23 cellular contexts compared by ENCODE assay signal in genomic region chr5:178404987-178405386, GRCh38.
DNase-seq lines count a peak whose midpoint lies in the region; TF ChIP-seq lines count a peak whose summit lies in the region.
"Had no signal": no experiment of that assay in that cellular context is flagged by ENCODE, and none has a peak within 500 bp of the region (broad histone marks: within the 10 kb centered on the region; RNA-seq: fewer than 3 reads in every experiment).

No MANE protein-coding gene starts in this region.

- peaks cover 2% of the 10 kb centered on the region for H3K27me3 Mint-ChIP-seq in progenitor cell of endocrine pancreas

- peak; percentile 9 for DNase-seq in AG10803 (ENCODE audit: low read depth)
- DNase-seq in MV-4-11 (lab: John Stamatoyannopoulos, UW), result peak; percentile 85
- DNase-seq in SKM-1 treated with dmso at 0.1 percent for 144 hours (lab: John Stamatoyannopoulos, UW; ENCODE audit: unreplicated experiment), result peak; percentile 80
- DNase-seq in mesenteric fat pad (ENCODE audit: low spot score), result peak; percentile 79
- DNase-seq in progenitor cell of endocrine pancreas (ENCODE audit: low spot score, unreplicated experiment), result no peak
- DNase-seq in COR-L47 (lab: John Stamatoyannopoulos, UW), result no peak
- DNase-seq in NCI-H146 (lab: John Stamatoyannopoulos, UW), result no peak
- no peak for DNase-seq in HUDEP-2 (lab: John Stamatoyannopoulos, UW; ENCODE audit: unreplicated experiment in 76 of 76)
- DNase-seq: activated CD8-positive, alpha-beta memory T cell treated with anti-CD3 and anti-CD28 coated beads for 24 hours; activated T-cell treated with anti-CD3 and anti-CD28 coated beads, Interleukin-2, amount 50 U/mL, for 48 hours; colonic mucosa; GF-D8; heart left ventricle; mucosa of descending colon; NCI-H1436 treated with DMSO at 0.1 percent for 48 hours; NCI-H2227 treated with DMSO at 0.1 percent for 48 hours; NCI-H774; stimulated activated CD4-positive, alpha-beta T cell treated with anti-CD3 and anti-CD28 coated beads, Interleukin-4, amount 100 ng/mL, for 24 hours had no signal

- H3K9me3 Mint-ChIP-seq in progenitor cell of endocrine pancreas (ENCODE audit: low read depth), result peaks cover 14% of the 10 kb centered on the region

- H3K4me3 ChIP-seq in AG10803 (ENCODE audit: low read length), result no peak overlapping the region
- H3K4me3 ChIP-seq: A549, colonic mucosa, GM12878, heart left ventricle, mucosa of descending colon, Peyer's patch had no signal

- TF ChIP-seq CTCF in AG10803 (conservative IDR thresholded peaks at IDR 0.05; ENCODE audit: low read length), result no peak
- no peak for TF ChIP-seq CTCF in progenitor cell of endocrine pancreas (IDR thresholded peaks at IDR 0.05; ENCODE audit: unreplicated experiment)

- peaks cover 3% of the 10 kb centered on the region for H3K4me1 Mint-ChIP-seq in progenitor cell of endocrine pancreas (ENCODE audit: low read depth)

- no peak overlapping the region for H3K4me3 Mint-ChIP-seq in progenitor cell of endocrine pancreas (ENCODE audit: low read depth)
- H3K4me3 Mint-ChIP-seq: neural crest cell had no signal

- no peaks in the 10 kb centered on the region for H3K36me3 Mint-ChIP-seq in progenitor cell of endocrine pancreas (ENCODE audit: insufficient read depth)

- no peak overlapping the region for H3K27ac Mint-ChIP-seq in progenitor cell of endocrine pancreas
- H3K27ac Mint-ChIP-seq: activated naive CD4-positive, alpha-beta T cell treated with anti-CD3 and anti-CD28 coated beads, Interleukin-2, amount 50 U/mL, for 72 hours had no signal

Comparison
In these comparisons a context has a peak if more than half of its experiments do, and no peak if none do; other contexts are left out.
1. DNase-seq: peak in AG10803 (single experiment), MV-4-11 (single experiment), SKM-1 treated with dmso at 0.1 percent for 144 hours (single experiment) and mesenteric fat pad (single experiment); none in progenitor cell of endocrine pancreas (single experiment), COR-L47 (single experiment), NCI-H146 (single experiment) and HUDEP-2 (0 of 76).